In the genomic region with DNA sequence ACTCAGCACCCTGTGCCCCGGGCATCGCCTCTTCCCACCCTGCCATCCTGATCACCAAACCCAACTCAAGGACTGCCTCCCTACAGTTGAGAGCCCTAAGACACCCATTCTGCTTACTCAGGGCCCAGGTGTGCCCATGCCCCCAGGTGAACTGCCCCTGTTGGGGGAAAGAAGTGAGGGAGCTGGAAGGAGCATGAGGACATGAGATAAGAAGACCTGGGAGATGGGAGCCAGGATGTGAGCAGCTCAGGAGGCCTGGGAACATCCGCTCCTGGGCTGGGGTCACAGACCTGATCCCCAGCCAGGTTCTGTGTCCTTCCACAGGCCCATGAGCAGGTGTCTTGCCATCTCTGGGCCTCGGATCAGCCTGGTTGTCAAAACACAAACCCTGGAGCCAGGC, we compare ENCODE assay signal across 1 cellular context.
TF ChIP-seq lines count a peak whose summit lies in the region.

No MANE protein-coding gene starts in this region.

TF ChIP-seq in A549, 52 proteins besides CTCF, POLR2A, EP300 and RAD21:
- TF ChIP-seq, protein P1, sequence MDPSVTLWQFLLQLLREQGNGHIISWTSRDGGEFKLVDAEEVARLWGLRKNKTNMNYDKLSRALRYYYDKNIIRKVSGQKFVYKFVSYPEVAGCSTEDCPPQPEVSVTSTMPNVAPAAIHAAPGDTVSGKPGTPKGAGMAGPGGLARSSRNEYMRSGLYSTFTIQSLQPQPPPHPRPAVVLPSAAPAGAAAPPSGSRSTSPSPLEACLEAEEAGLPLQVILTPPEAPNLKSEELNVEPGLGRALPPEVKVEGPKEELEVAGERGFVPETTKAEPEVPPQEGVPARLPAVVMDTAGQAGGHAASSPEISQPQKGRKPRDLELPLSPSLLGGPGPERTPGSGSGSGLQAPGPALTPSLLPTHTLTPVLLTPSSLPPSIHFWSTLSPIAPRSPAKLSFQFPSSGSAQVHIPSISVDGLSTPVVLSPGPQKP (IDR thresholded peaks at IDR 0.05; ENCODE audit: low read depth, low read length), result no peak
- TF ChIP-seq SMC3 (IDR thresholded peaks at IDR 0.05) (no peak), RCOR1 (IDR thresholded peaks at IDR 0.05; ENCODE audit: low read depth, low read length) (no peak), ZSCAN20 (CRISPR knock-in tag; IDR thresholded peaks at IDR 0.05) (no peak), ZFP36 (IDR thresholded peaks at IDR 0.05; ENCODE audit: borderline replicate concordance, partially characterized antibody) (no peak), HOXA7 (CRISPR knock-in tag; IDR thresholded peaks at IDR 0.05) (no peak), NR3C1 (IDR thresholded peaks at IDR 0.05) (no peak), FOSB (CRISPR knock-in tag; IDR thresholded peaks at IDR 0.05) (no peak)
- TF ChIP-seq, protein P2, sequence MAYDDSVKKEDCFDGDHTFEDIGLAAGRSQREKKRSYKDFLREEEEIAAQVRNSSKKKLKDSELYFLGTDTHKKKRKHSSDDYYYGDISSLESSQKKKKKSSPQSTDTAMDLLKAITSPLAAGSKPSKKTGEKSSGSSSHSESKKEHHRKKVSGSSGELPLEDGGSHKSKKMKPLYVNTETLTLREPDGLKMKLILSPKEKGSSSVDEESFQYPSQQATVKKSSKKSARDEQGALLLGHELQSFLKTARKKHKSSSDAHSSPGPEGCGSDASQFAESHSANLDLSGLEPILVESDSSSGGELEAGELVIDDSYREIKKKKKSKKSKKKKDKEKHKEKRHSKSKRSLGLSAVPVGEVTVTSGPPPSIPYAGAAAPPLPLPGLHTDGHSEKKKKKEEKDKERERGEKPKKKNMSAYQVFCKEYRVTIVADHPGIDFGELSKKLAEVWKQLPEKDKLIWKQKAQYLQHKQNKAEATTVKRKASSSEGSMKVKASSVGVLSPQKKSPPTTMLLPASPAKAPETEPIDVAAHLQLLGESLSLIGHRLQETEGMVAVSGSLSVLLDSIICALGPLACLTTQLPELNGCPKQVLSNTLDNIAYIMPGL (CRISPR knock-in tag; IDR thresholded peaks at IDR 0.05; ENCODE audit: borderline replicate concordance), result no peak
- TF ChIP-seq, protein P3, sequence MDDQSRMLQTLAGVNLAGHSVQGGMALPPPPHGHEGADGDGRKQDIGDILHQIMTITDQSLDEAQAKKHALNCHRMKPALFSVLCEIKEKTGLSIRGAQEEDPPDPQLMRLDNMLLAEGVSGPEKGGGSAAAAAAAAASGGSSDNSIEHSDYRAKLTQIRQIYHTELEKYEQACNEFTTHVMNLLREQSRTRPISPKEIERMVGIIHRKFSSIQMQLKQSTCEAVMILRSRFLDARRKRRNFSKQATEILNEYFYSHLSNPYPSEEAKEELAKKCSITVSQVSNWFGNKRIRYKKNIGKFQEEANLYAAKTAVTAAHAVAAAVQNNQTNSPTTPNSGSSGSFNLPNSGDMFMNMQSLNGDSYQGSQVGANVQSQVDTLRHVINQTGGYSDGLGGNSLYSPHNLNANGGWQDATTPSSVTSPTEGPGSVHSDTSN (IDR thresholded peaks at IDR 0.05), result no peak
TF ChIP-seq in A549: peak in this region for 0.
